In genomic region chr10:47145290-47145934, GRCh38 we compare ENCODE assay signal across 1 cellular context.
TF ChIP-seq lines count a peak whose summit lies in the region.

No MANE protein-coding gene starts in this region.

TF ChIP-seq in IMR-90, 13 proteins besides CTCF, POLR2A, EP300 and RAD21 (continued from another document):
- no peak for TF ChIP-seq MXI1 (IDR thresholded peaks at IDR 0.05; ENCODE audit: borderline replicate concordance, low read depth, low read length)
- TF ChIP-seq, protein P1, sequence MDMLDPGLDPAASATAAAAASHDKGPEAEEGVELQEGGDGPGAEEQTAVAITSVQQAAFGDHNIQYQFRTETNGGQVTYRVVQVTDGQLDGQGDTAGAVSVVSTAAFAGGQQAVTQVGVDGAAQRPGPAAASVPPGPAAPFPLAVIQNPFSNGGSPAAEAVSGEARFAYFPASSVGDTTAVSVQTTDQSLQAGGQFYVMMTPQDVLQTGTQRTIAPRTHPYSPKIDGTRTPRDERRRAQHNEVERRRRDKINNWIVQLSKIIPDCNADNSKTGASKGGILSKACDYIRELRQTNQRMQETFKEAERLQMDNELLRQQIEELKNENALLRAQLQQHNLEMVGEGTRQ (IDR thresholded peaks at IDR 0.05; ENCODE audit: low read depth, low read length) = no peak
- no peak for TF ChIP-seq MAZ (IDR thresholded peaks at IDR 0.05; ENCODE audit: borderline replicate concordance, low read depth, low read length)
- TF ChIP-seq MAFK (IDR thresholded peaks at IDR 0.05; ENCODE audit: low read depth, low read length) = no peak
- TF ChIP-seq, protein P2, sequence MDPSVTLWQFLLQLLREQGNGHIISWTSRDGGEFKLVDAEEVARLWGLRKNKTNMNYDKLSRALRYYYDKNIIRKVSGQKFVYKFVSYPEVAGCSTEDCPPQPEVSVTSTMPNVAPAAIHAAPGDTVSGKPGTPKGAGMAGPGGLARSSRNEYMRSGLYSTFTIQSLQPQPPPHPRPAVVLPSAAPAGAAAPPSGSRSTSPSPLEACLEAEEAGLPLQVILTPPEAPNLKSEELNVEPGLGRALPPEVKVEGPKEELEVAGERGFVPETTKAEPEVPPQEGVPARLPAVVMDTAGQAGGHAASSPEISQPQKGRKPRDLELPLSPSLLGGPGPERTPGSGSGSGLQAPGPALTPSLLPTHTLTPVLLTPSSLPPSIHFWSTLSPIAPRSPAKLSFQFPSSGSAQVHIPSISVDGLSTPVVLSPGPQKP (IDR thresholded peaks at IDR 0.05; ENCODE audit: borderline replicate concordance, low read depth, low read length) = no peak
- no peak for TF ChIP-seq RFX5 (IDR thresholded peaks at IDR 0.05; ENCODE audit: low read depth, low read length)
- no peak for TF ChIP-seq RCOR1 (IDR thresholded peaks at IDR 0.05; ENCODE audit: insufficient replicate concordance, low read length)
- no peak for TF ChIP-seq NFE2L2 (IDR thresholded peaks at IDR 0.05; ENCODE audit: low read depth, low read length)
- TF ChIP-seq CEBPB (IDR thresholded peaks at IDR 0.05; ENCODE audit: low read depth, low read length) = no peak
- no peak for TF ChIP-seq FOS (IDR thresholded peaks at IDR 0.05; ENCODE audit: low read depth, low read length)
